ENCODE assay signal across 1 cellular context in the genomic region with DNA sequence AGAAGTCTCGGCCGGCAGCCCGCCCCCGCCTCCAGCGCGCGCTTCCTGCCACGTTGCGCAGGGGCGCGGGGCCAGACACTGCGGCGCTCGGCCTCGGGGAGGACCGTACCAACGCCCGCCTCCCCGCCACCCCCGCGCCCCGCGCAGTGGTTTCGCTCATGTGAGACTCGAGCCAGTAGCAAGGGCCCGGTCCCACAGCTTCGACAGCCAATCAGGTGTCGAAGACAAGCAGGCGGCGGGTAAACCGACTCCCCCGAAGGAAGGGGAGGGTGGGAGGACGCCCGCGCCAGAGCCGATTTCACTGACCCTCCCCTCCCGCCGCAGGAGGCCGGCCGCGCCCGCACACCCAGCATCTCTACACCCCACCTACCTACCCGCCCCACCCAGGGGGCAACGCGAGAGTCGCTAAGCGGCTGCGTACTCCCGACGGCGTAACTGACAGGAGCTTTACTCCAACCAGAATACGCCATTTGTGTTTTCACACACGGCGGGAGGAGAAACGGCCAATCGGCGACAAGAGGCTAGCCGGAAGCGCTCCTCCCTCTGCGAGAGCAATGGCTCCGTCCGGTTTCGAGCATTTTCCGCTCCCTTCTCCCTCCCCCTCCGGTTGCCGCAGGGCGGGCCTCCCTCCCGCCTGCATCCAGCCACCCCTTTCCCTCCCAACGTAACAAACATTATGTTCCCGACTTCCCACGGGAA.
TF ChIP-seq lines count a peak whose summit lies in the region.

No MANE protein-coding gene starts in this region.

TF ChIP-seq in HepG2, 621 proteins besides CTCF, POLR2A, EP300 and RAD21 (continued from another document and continues in another):
- TF ChIP-seq, protein P1, sequence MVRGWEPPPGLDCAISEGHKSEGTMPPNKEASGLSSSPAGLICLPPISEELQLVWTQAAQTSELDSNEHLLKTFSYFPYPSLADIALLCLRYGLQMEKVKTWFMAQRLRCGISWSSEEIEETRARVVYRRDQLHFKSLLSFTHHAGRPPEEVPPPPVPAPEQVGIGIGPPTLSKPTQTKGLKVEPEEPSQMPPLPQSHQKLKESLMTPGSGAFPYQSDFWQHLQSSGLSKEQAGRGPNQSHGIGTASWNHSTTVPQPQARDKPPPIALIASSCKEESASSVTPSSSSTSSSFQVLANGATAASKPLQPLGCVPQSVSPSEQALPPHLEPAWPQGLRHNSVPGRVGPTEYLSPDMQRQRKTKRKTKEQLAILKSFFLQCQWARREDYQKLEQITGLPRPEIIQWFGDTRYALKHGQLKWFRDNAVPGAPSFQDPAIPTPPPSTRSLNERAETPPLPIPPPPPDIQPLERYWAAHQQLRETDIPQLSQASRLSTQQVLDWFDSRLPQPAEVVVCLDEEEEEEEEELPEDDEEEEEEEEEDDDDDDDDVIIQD (CRISPR knock-in tag; IDR thresholded peaks at IDR 0.05; ENCODE audit: low read depth): no peak
- TF ChIP-seq ZNF776 (CRISPR knock-in tag; IDR thresholded peaks at IDR 0.05): no peak
- no peak for TF ChIP-seq ZSCAN30 (CRISPR knock-in tag; IDR thresholded peaks at IDR 0.05)
- peak; percentile 64; the same call in 1 of the 2 replicates for TF ChIP-seq ZNF224 (CRISPR knock-in tag; IDR thresholded peaks at IDR 0.05)
- peak; percentile 91 for TF ChIP-seq HNRNPH1 (optimal IDR thresholded peaks at IDR 0.05; ENCODE audit: low read depth, low read length)
- peak; percentile 94 for TF ChIP-seq ZNF746 (CRISPR knock-in tag; IDR thresholded peaks at IDR 0.05)
- TF ChIP-seq, protein P2, sequence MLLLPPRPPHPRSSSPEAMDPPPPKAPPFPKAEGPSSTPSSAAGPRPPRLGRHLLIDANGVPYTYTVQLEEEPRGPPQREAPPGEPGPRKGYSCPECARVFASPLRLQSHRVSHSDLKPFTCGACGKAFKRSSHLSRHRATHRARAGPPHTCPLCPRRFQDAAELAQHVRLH (CRISPR knock-in tag; IDR thresholded peaks at IDR 0.05; ENCODE audit: borderline replicate concordance, low read depth): peak; percentile 60; the same call in 1 of the 2 replicates
- peak; percentile 76 for TF ChIP-seq ZNF883 (CRISPR knock-in tag; IDR thresholded peaks at IDR 0.05; ENCODE audit: not compliant biosample characterization)
- TF ChIP-seq, protein P3, sequence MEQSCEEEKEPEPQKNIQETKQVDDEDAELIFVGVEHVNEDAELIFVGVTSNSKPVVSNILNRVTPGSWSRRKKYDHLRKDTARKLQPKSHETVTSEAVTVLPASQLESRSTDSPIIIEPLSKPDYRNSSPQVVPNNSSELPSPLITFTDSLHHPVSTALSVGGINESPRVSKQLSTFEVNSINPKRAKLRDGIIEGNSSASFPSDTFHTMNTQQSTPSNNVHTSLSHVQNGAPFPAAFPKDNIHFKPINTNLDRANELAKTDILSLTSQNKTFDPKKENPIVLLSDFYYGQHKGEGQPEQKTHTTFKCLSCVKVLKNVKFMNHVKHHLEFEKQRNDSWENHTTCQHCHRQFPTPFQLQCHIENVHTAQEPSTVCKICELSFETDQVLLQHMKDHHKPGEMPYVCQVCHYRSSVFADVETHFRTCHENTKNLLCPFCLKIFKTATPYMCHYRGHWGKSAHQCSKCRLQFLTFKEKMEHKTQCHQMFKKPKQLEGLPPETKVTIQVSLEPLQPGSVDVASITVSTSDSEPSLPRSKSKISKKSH (CRISPR knock-in tag; IDR thresholded peaks at IDR 0.05; ENCODE audit: borderline replicate concordance): no peak
- peak; percentile 73; the same call in 1 of the 2 replicates for TF ChIP-seq ZNF878 (CRISPR knock-in tag; IDR thresholded peaks at IDR 0.05)
- TF ChIP-seq CCDC6 (CRISPR knock-in tag; IDR thresholded peaks at IDR 0.05): peak; percentile 84
- TF ChIP-seq, protein P4, sequence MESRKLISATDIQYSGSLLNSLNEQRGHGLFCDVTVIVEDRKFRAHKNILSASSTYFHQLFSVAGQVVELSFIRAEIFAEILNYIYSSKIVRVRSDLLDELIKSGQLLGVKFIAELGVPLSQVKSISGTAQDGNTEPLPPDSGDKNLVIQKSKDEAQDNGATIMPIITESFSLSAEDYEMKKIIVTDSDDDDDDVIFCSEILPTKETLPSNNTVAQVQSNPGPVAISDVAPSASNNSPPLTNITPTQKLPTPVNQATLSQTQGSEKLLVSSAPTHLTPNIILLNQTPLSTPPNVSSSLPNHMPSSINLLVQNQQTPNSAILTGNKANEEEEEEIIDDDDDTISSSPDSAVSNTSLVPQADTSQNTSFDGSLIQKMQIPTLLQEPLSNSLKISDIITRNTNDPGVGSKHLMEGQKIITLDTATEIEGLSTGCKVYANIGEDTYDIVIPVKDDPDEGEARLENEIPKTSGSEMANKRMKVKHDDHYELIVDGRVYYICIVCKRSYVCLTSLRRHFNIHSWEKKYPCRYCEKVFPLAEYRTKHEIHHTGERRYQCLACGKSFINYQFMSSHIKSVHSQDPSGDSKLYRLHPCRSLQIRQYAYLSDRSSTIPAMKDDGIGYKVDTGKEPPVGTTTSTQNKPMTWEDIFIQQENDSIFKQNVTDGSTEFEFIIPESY (CRISPR knock-in tag; IDR thresholded peaks at IDR 0.05): 0 out of 2 replicates have a peak, but pooled peaks have one; percentile 8
- TF ChIP-seq EEA1 (CRISPR knock-in tag; IDR thresholded peaks at IDR 0.05; ENCODE audit: borderline replicate concordance): 0 out of 2 replicates have a peak, but pooled peaks have one; percentile 13
- peak; percentile 83 for TF ChIP-seq YY1 (IDR thresholded peaks at IDR 0.05; ENCODE audit: insufficient read depth, insufficient replicate concordance, low read depth, low read length)
- peak; percentile 71 for TF ChIP-seq HNRNPL (IDR thresholded peaks at IDR 0.05; ENCODE audit: low read depth, low read length)
- TF ChIP-seq, protein P5, sequence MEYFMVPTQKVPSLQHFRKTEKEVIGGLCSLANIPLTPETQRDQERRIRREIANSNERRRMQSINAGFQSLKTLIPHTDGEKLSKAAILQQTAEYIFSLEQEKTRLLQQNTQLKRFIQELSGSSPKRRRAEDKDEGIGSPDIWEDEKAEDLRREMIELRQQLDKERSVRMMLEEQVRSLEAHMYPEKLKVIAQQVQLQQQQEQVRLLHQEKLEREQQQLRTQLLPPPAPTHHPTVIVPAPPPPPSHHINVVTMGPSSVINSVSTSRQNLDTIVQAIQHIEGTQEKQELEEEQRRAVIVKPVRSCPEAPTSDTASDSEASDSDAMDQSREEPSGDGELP (IDR thresholded peaks at IDR 0.05; ENCODE audit: borderline replicate concordance, low read depth): 0 out of 2 replicates have a peak, but pooled peaks have one; percentile 10
- peak; percentile 25; the same call in 1 of the 2 replicates for TF ChIP-seq KMT2A (CRISPR knock-in tag; IDR thresholded peaks at IDR 0.05)
- TF ChIP-seq CREB1 (IDR thresholded peaks at IDR 0.05): peak; percentile 88
- TF ChIP-seq CREB1 (CRISPR knock-in tag; IDR thresholded peaks at IDR 0.05): peak; percentile 92
- TF ChIP-seq, protein P6, sequence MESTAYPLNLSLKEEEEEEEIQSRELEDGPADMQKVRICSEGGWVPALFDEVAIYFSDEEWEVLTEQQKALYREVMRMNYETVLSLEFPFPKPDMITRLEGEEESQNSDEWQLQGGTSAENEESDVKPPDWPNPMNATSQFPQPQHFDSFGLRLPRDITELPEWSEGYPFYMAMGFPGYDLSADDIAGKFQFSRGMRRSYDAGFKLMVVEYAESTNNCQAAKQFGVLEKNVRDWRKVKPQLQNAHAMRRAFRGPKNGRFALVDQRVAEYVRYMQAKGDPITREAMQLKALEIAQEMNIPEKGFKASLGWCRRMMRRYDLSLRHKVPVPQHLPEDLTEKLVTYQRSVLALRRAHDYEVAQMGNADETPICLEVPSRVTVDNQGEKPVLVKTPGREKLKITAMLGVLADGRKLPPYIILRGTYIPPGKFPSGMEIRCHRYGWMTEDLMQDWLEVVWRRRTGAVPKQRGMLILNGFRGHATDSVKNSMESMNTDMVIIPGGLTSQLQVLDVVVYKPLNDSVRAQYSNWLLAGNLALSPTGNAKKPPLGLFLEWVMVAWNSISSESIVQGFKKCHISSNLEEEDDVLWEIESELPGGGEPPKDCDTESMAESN (CRISPR knock-in tag; conservative IDR thresholded peaks at IDR 0.05): peak; percentile 73
- no peak for TF ChIP-seq ZNF10 (CRISPR knock-in tag; IDR thresholded peaks at IDR 0.05; ENCODE audit: borderline replicate concordance, low read depth)
- TF ChIP-seq, protein P7, sequence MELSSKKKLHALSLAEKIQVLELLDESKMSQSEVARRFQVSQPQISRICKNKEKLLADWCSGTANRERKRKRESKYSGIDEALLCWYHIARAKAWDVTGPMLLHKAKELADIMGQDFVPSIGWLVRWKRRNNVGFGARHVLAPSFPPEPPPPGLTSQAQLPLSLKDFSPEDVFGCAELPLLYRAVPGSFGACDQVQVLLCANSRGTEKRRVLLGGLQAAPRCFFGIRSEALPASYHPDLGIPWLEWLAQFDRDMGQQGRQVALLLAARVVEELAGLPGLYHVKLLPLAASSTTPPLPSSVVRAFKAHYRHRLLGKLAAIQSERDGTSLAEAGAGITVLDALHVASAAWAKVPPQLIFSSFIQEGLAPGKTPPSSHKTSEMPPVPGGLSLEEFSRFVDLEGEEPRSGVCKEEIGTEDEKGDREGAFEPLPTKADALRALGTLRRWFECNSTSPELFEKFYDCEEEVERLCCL (CRISPR knock-in tag; IDR thresholded peaks at IDR 0.05; ENCODE audit: borderline replicate concordance): no peak
- no peak for TF ChIP-seq ETV6 (CRISPR knock-in tag; conservative IDR thresholded peaks at IDR 0.05)
- TF ChIP-seq ZNF570 (CRISPR knock-in tag; IDR thresholded peaks at IDR 0.05; ENCODE audit: borderline replicate concordance): 0 out of 2 replicates have a peak, but pooled peaks have one; percentile 66
- peak; percentile 82 for TF ChIP-seq ZNF350 (CRISPR knock-in tag; IDR thresholded peaks at IDR 0.05; ENCODE audit: borderline replicate concordance, low read depth)
- TF ChIP-seq, protein P8, sequence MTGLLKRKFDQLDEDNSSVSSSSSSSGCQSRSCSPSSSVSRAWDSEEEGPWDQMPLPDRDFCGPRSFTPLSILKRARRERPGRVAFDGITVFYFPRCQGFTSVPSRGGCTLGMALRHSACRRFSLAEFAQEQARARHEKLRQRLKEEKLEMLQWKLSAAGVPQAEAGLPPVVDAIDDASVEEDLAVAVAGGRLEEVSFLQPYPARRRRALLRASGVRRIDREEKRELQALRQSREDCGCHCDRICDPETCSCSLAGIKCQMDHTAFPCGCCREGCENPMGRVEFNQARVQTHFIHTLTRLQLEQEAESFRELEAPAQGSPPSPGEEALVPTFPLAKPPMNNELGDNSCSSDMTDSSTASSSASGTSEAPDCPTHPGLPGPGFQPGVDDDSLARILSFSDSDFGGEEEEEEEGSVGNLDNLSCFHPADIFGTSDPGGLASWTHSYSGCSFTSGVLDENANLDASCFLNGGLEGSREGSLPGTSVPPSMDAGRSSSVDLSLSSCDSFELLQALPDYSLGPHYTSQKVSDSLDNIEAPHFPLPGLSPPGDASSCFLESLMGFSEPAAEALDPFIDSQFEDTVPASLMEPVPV (CRISPR knock-in tag; IDR thresholded peaks at IDR 0.05): peak; percentile 84
- TF ChIP-seq, protein P9, sequence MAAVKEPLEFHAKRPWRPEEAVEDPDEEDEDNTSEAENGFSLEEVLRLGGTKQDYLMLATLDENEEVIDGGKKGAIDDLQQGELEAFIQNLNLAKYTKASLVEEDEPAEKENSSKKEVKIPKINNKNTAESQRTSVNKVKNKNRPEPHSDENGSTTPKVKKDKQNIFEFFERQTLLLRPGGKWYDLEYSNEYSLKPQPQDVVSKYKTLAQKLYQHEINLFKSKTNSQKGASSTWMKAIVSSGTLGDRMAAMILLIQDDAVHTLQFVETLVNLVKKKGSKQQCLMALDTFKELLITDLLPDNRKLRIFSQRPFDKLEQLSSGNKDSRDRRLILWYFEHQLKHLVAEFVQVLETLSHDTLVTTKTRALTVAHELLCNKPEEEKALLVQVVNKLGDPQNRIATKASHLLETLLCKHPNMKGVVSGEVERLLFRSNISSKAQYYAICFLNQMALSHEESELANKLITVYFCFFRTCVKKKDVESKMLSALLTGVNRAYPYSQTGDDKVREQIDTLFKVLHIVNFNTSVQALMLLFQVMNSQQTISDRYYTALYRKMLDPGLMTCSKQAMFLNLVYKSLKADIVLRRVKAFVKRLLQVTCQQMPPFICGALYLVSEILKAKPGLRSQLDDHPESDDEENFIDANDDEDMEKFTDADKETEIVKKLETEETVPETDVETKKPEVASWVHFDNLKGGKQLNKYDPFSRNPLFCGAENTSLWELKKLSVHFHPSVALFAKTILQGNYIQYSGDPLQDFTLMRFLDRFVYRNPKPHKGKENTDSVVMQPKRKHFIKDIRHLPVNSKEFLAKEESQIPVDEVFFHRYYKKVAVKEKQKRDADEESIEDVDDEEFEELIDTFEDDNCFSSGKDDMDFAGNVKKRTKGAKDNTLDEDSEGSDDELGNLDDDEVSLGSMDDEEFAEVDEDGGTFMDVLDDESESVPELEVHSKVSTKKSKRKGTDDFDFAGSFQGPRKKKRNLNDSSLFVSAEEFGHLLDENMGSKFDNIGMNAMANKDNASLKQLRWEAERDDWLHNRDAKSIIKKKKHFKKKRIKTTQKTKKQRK (IDR thresholded peaks at IDR 0.05; ENCODE audit: low read length): no peak
- 0 out of 2 replicates have a peak, but pooled peaks have one; percentile 29 for TF ChIP-seq FOXA3 (CRISPR knock-in tag; IDR thresholded peaks at IDR 0.05)
- TF ChIP-seq RBM22 (optimal IDR thresholded peaks at IDR 0.05; ENCODE audit: low read length): peak; percentile 55
- 0 out of 2 replicates have a peak, but pooled peaks have one; percentile 37 for TF ChIP-seq ZNF616 (CRISPR knock-in tag; IDR thresholded peaks at IDR 0.05; ENCODE audit: low read depth)
- TF ChIP-seq, protein P10, sequence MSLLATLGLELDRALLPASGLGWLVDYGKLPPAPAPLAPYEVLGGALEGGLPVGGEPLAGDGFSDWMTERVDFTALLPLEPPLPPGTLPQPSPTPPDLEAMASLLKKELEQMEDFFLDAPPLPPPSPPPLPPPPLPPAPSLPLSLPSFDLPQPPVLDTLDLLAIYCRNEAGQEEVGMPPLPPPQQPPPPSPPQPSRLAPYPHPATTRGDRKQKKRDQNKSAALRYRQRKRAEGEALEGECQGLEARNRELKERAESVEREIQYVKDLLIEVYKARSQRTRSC (CRISPR knock-in tag; IDR thresholded peaks at IDR 0.05; ENCODE audit: low read depth): peak; percentile 44; the same call in 1 of the 2 replicates
- no peak for TF ChIP-seq NFE2 (CRISPR knock-in tag; IDR thresholded peaks at IDR 0.05)
- peak; percentile 70; the same call in 1 of the 2 replicates for TF ChIP-seq ZFX (CRISPR knock-in tag; IDR thresholded peaks at IDR 0.05; ENCODE audit: low read depth)
- 0 out of 2 replicates have a peak, but pooled peaks have one; percentile 49 for TF ChIP-seq ZNF44 (CRISPR knock-in tag; IDR thresholded peaks at IDR 0.05)
- TF ChIP-seq, protein P11, sequence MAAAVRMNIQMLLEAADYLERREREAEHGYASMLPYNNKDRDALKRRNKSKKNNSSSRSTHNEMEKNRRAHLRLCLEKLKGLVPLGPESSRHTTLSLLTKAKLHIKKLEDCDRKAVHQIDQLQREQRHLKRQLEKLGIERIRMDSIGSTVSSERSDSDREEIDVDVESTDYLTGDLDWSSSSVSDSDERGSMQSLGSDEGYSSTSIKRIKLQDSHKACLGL (CRISPR knock-in tag; IDR thresholded peaks at IDR 0.05): peak; percentile 46
- no peak for TF ChIP-seq ZNF225 (CRISPR knock-in tag; IDR thresholded peaks at IDR 0.05)
- peak; percentile 93 for TF ChIP-seq RBFOX2 (IDR thresholded peaks at IDR 0.05; ENCODE audit: low read depth, low read length)
- TF ChIP-seq KLF12 (CRISPR knock-in tag; IDR thresholded peaks at IDR 0.05; ENCODE audit: borderline replicate concordance): peak; percentile 67; the same call in 1 of the 2 replicates
- peak; percentile 78 for TF ChIP-seq ZNF605 (CRISPR knock-in tag; IDR thresholded peaks at IDR 0.05)
- peak; percentile 75 for TF ChIP-seq ZSCAN25 (CRISPR knock-in tag; IDR thresholded peaks at IDR 0.05)
- peak; percentile 89 for TF ChIP-seq ZIK1 (CRISPR knock-in tag; IDR thresholded peaks at IDR 0.05; ENCODE audit: borderline replicate concordance, low read depth)
- peak; percentile 74; the same call in 1 of the 2 replicates for TF ChIP-seq SALL1 (CRISPR knock-in tag; IDR thresholded peaks at IDR 0.05)
- 0 out of 2 replicates have a peak, but pooled peaks have one; percentile 63 for TF ChIP-seq MEIS2 (CRISPR knock-in tag; IDR thresholded peaks at IDR 0.05)
- peak; percentile 72; the same call in 1 of the 2 replicates for TF ChIP-seq HOXA5 (CRISPR knock-in tag; IDR thresholded peaks at IDR 0.05)
